ENCODE assay signal across 21 cellular contexts in the genomic region with DNA sequence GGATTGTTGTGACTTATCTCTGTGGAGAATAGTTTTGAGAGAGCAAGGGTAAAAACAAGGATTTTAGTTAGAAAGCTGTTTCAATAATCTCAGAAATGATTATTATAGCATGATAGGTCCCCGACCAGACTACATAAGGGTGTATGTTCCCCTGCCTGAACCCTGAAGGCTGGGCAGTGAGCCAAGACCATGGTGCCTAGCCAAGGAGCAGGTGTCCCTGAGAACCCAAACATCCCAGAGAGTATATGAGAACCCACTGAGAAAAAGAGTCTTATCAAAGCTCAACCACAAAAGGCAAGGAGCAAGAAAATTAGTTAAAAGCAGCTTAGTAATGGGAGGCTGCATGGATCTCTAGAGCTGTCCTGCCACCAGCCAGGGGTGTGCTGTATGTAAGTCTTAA.
"Had no signal": no experiment of that assay in that cellular context is flagged by ENCODE, and none has a peak within 500 bp of the region (broad histone marks: within the 10 kb centered on the region; RNA-seq: fewer than 3 reads in every experiment).

No MANE protein-coding gene starts in this region.

- H3K27ac ChIP-seq: left ventricle myocardium inferior, lower lobe of right lung, ovary, psoas muscle, sigmoid colon, thoracic aorta, tibial nerve, upper lobe of left lung had no signal

- H3K4me3 ChIP-seq: left ventricle myocardium inferior, lower lobe of right lung, ovary, psoas muscle, sigmoid colon, thoracic aorta, tibial nerve, upper lobe of left lung had no signal

- H3K36me3 ChIP-seq: left ventricle myocardium inferior, lower lobe of right lung, ovary, sigmoid colon, thoracic aorta, tibial nerve, upper lobe of left lung had no signal

- H3K4me1 ChIP-seq: left ventricle myocardium inferior, psoas muscle had no signal

- DNase-seq: cortex of kidney; effector memory CD8-positive, alpha-beta T cell; hypothalamus; immature natural killer cell; islet precursor cell; kidney glomerular epithelial cell; left colon; left ventricle myocardium inferior; lower lobe of right lung; natural killer cell; occipital lobe; posterior cingulate gyrus; psoas muscle; sigmoid colon; stimulated activated CD4-positive, alpha-beta T cell treated with anti-CD3 and anti-CD28 coated beads, Interleukin-2, amount 100 ng/mL, for 24 hours; stimulated activated CD4-positive, alpha-beta T cell treated with anti-CD3 and anti-CD28 coated beads, Interleukin-4, amount 100 ng/mL, for 24 hours; stimulated activated naive CD4-positive, alpha-beta T cell treated with Interleukin-2 at 50 U/mL for 16 hours; upper lobe of left lung had no signal

- H3K27me3 ChIP-seq: ovary, sigmoid colon, tibial nerve, upper lobe of left lung had no signal
